ENCODE assay signal across 13 cellular contexts in genomic region chr3:132342183-132342582, GRCh38. TPM values are rescaled to one million over a fixed set of nuclear protein-coding genes. Genes with fewer than 3 reads are reported as not detected.
A peak's percentile ranks its signal among the peaks of the same experiment; 100 is the strongest.
DNase-seq lines count a peak whose midpoint lies in the region; ATAC-seq, FAIRE-seq and TF ChIP-seq lines count a peak whose summit lies in the region.
"Had no signal": no experiment of that assay in that cellular context is flagged by ENCODE, and none has a peak within 500 bp of the region (broad histone marks: within the 10 kb centered on the region; RNA-seq: fewer than 3 reads in every experiment).

No MANE protein-coding gene starts in this region.

- no peak overlapping the region for H3K4me2 ChIP-seq in HepG2 (ENCODE audit: low read depth, low read length)

- H3K9me3 Mint-ChIP-seq in Calu3 (ENCODE audit: low read depth, unreplicated experiment) = no peaks in the 10 kb centered on the region
- no peaks in the 10 kb centered on the region for H3K9me3 Mint-ChIP-seq in activated CD4-positive, alpha-beta memory T cell treated with anti-CD3 and anti-CD28 coated beads for 36 hours
- H3K9me3 Mint-ChIP-seq: activated T-cell treated with anti-CD3 and anti-CD28 coated beads, Interleukin-2, amount 50 U/mL, for 4 hours; CD8-positive, alpha-beta T cell; natural killer cell treated with Interleukin-12 subunit alpha and Interleukin-12 subunit beta and Interleukin-15 and Interleukin-18, amount 100 ng/mL, for 72 hours had no signal

- no peaks in the 10 kb centered on the region for H4K20me1 ChIP-seq in HepG2 (ENCODE audit: insufficient read depth, low read length)

- TF ChIP-seq CTCF in Calu3 (IDR thresholded peaks at IDR 0.05; ENCODE audit: unreplicated experiment) (peak; percentile 42), VCaP (conservative IDR thresholded peaks at IDR 0.05) (peak; percentile 62), HepG2 (CRISPR knock-in tag; IDR thresholded peaks at IDR 0.05) (no peak)

- no peak for FAIRE-seq in HepG2 (lab: Jason Lieb, UNC)

- 0 out of 5 replicates have a peak, but pooled peaks cover 0 to 2% of the 10 kb centered on the region in 2 experiments for H3K27me3 ChIP-seq in HepG2 (ENCODE audit: control insufficient read depth in 1 of 2, insufficient read depth in 2 of 2, low read length in 2 of 2)
- H3K27me3 ChIP-seq: adrenal gland, dorsolateral prefrontal cortex, gastrocnemius medialis had no signal

- H3K36me3 Mint-ChIP-seq in Calu3 (ENCODE audit: insufficient read depth, unreplicated experiment) = peaks cover 5% of the 10 kb centered on the region
- H3K36me3 Mint-ChIP-seq in activated CD4-positive, alpha-beta memory T cell treated with anti-CD3 and anti-CD28 coated beads for 36 hours = no peaks in the 10 kb centered on the region
- H3K36me3 Mint-ChIP-seq: CD8-positive, alpha-beta T cell; natural killer cell treated with Interleukin-12 subunit alpha and Interleukin-12 subunit beta and Interleukin-15 and Interleukin-18, amount 100 ng/mL, for 72 hours had no signal

- intact Hi-C loops in Calu3 (cut with micrococcal nuclease; ENCODE audit: unreplicated experiment) (loop anchor here (1.0 to 10.0 kb wide), 4 partner anchors 22 to 307 kb away; partner anchors contain the start of gene CPNE4), HepG2 (cut with micrococcal nuclease; ENCODE audit: unreplicated experiment) (no loop called here)
- intact Hi-C loops in activated CD4-positive, alpha-beta memory T cell treated with anti-CD3 and anti-CD28 coated beads for 36 hours (cut with micrococcal nuclease) = no loop called here

- BruUV-seq in Calu3 (replicated peaks; lab: Mats Ljungman, UMichigan) = no TSS peak
- BruUV-seq in HepG2 (replicated peaks; lab: Mats Ljungman, UMichigan) = no TSS peak

- no peaks in the 10 kb centered on the region for H3K4me1 ChIP-seq in HepG2 (ENCODE audit: insufficient read depth, low read length)

- no peaks in the 10 kb centered on the region for H3K27me3 Mint-ChIP-seq in Calu3 (ENCODE audit: unreplicated experiment)
- H3K27me3 Mint-ChIP-seq in activated CD4-positive, alpha-beta memory T cell treated with anti-CD3 and anti-CD28 coated beads for 36 hours = peaks cover 8% of the 10 kb centered on the region

- H3K27ac ChIP-seq in VCaP (peak overlapping the region; percentile 100), HepG2 (ENCODE audit: extremely low read length, insufficient read depth, low read length) (no peak overlapping the region)
- H3K27ac ChIP-seq: adrenal gland, dorsolateral prefrontal cortex, gastrocnemius medialis had no signal

- DNase-seq in Calu3 (peak; percentile 40), HT1080 (ENCODE audit: low read depth) (peak; percentile 11), left kidney (ENCODE audit: low read depth, low spot score) (peak; percentile 35), HepG2 (ENCODE audit: low spot score) (no peak), LoVo (ENCODE audit: low spot score) (no peak)
- DNase-seq in activated CD4-positive, alpha-beta memory T cell treated with anti-CD3 and anti-CD28 coated beads for 36 hours = no peak
- DNase-seq: activated T-cell treated with anti-CD3 and anti-CD28 coated beads, Interleukin-2, amount 50 U/mL, for 4 hours; CD8-positive, alpha-beta T cell; dorsolateral prefrontal cortex; gastrocnemius medialis had no signal

- H3K9ac ChIP-seq in HepG2 (ENCODE audit: insufficient read depth, low read depth, low read length) = no peak overlapping the region

- no peak for TF ChIP-seq EP300 in HepG2 (IDR thresholded peaks at IDR 0.05; ENCODE audit: low read depth in 2 of 2, low read length in 2 of 2)
- TF ChIP-seq EP300 in HepG2 (CRISPR knock-in tag; IDR thresholded peaks at IDR 0.05; ENCODE audit: borderline replicate concordance) = no peak

- in situ Hi-C loops in HepG2 (cut with HindIII; ENCODE audit: extremely low pct_ligation_motif_present, low pct_unique_long_range_greater_than_20kb) = no loop called here

- H3K4me3 Mint-ChIP-seq in Calu3 (ENCODE audit: low read depth, unreplicated experiment) = no peak overlapping the region
- no peak overlapping the region for H3K4me3 Mint-ChIP-seq in activated CD4-positive, alpha-beta memory T cell treated with anti-CD3 and anti-CD28 coated beads for 36 hours
- H3K4me3 Mint-ChIP-seq: activated T-cell treated with anti-CD3 and anti-CD28 coated beads, Interleukin-2, amount 50 U/mL, for 4 hours; CD8-positive, alpha-beta T cell; natural killer cell treated with Interleukin-12 subunit alpha and Interleukin-12 subunit beta and Interleukin-15 and Interleukin-18, amount 100 ng/mL, for 72 hours had no signal

- H3K79me2 ChIP-seq in HepG2 (ENCODE audit: insufficient read depth, low read length) = no peaks in the 10 kb centered on the region

- WGBS in HepG2 (ENCODE audit: low lambda C conversion rate) = 34% methylated on average over 5 of the region's 5 CpGs

- no peak for ATAC-seq in HepG2
- ATAC-seq: activated T-cell treated with anti-CD3 and anti-CD28 coated beads, Interleukin-2, amount 50 U/mL, for 4 hours; CD8-positive, alpha-beta T cell; gastrocnemius medialis; natural killer cell treated with Interleukin-12 subunit alpha and Interleukin-12 subunit beta and Interleukin-15 and Interleukin-18, amount 100 ng/mL, for 72 hours had no signal

- no peak for TF ChIP-seq RAD21 in HepG2 (CRISPR knock-in tag; IDR thresholded peaks at IDR 0.05)

- no peaks in the 10 kb centered on the region for H3K36me3 ChIP-seq in HepG2 (replicated peaks in 1 of 2; ENCODE audit: control insufficient read depth in 1 of 2, insufficient read depth in 2 of 2, low read length in 2 of 2)
- H3K36me3 ChIP-seq: adrenal gland, gastrocnemius medialis had no signal

- H3K27ac Mint-ChIP-seq in Calu3 (ENCODE audit: unreplicated experiment) = no peak overlapping the region
- no peak overlapping the region for H3K27ac Mint-ChIP-seq in activated CD4-positive, alpha-beta memory T cell treated with anti-CD3 and anti-CD28 coated beads for 36 hours
- H3K27ac Mint-ChIP-seq: CD8-positive, alpha-beta T cell; natural killer cell treated with Interleukin-12 subunit alpha and Interleukin-12 subunit beta and Interleukin-15 and Interleukin-18, amount 100 ng/mL, for 72 hours had no signal

- H3K4me3 ChIP-seq in HepG2 (replicated peaks in 1 of 3; ENCODE audit: insufficient read depth in 1 of 3, low read depth in 2 of 3, low read length in 3 of 3) = no peak overlapping the region
- H3K4me3 ChIP-seq: gastrocnemius medialis had no signal

- H3K9me3 ChIP-seq in HepG2 (ENCODE audit: low read length) = no peaks in the 10 kb centered on the region
- H3K9me3 ChIP-seq: adrenal gland, gastrocnemius medialis had no signal

- no peak overlapping the region for H2AFZ ChIP-seq in HepG2 (ENCODE audit: low read length)

- CTCF ChIA-PET in Calu3 (lab: Charles Lee) (interaction anchor here (0.7 to 4.2 kb wide), 16 partner anchors 21 to 304 kb away, joined by 3 to 163 read pairs (median 8); partner anchors contain the start of gene ACP3), HepG2 (lab: Yijun Ruan, JAX; ENCODE audit: low intra/inter-chr PET ratio, low total read pairs) (interaction anchor here (1.8 kb wide), 1 partner anchor 89 kb away, joined by 34 read pairs; no protein-coding TSS in a partner anchor)
- CTCF ChIA-PET in activated CD4-positive, alpha-beta memory T cell treated with anti-CD3 and anti-CD28 coated beads for 36 hours (lab: Charles Lee) = interaction anchor here (0.6 to 2.8 kb wide), 16 partner anchors 9 to 1569 kb away, joined by 3 to 30 read pairs (median 4); no protein-coding TSS in a partner anchor

- TF ChIP-seq POLR2A in HepG2 (IDR thresholded peaks at IDR 0.05; ENCODE audit: insufficient read depth in 1 of 2, low read depth in 2 of 2, low read length in 2 of 2) = no peak

- peaks cover 48% of the 10 kb centered on the region for H3K4me1 Mint-ChIP-seq in Calu3 (ENCODE audit: low read depth, unreplicated experiment)
- peaks cover 4% of the 10 kb centered on the region for H3K4me1 Mint-ChIP-seq in activated CD4-positive, alpha-beta memory T cell treated with anti-CD3 and anti-CD28 coated beads for 36 hours (ENCODE audit: low read depth)

- POLR2A ChIA-PET in activated CD4-positive, alpha-beta memory T cell treated with anti-CD3 and anti-CD28 coated beads for 36 hours (lab: Charles Lee) = no interaction called here
- POLR2A ChIA-PET in HepG2 (lab: Yijun Ruan, JAX) = no interaction called here

TF ChIP-seq in HepG2, 621 proteins besides CTCF, POLR2A, EP300 and RAD21 (continues in another document):
- TF ChIP-seq ZFP41 (CRISPR knock-in tag; IDR thresholded peaks at IDR 0.05; ENCODE audit: borderline replicate concordance) = no peak
- TF ChIP-seq NFIC (IDR thresholded peaks at IDR 0.05; ENCODE audit: low read length) = no peak

RNA-seq across cellular contexts. Expression of gene ACP3, which starts 25.0 kb away (rescaled TPM):
- total RNA-seq in Calu3 (2022) (3.8 and 5.8 TPM in 2 replicates), HepG2 (2016; rRNA removed; fragmentation: Illumina TruSeq; extraction: Trizol) (not detected in 2 replicates)
- 2.3 TPM in 1 of 2 replicates, not detected in the other for total RNA-seq in HT1080 (2014; rRNA removed; shearing (Covaris generic))
- 0.02 TPM in 2 replicates for polyA plus RNA-seq in HT1080 (2015; cell fraction: cytosol; rRNA removed)
- polyA plus RNA-seq in HT1080 (2015; cell fraction: nucleus; rRNA removed) = 0.26 TPM in 1 of 2 replicates, not detected in the other
- total RNA-seq in activated CD4-positive, alpha-beta memory T cell treated with anti-CD3 and anti-CD28 coated beads for 36 hours = not detected
- total RNA-seq in HepG2 (2016; cell fraction: cytosol; rRNA removed; fragmentation: Illumina TruSeq; extraction: Trizol; ENCODE audit: low read depth) = not detected in 2 replicates
- total RNA-seq in HepG2 (2016; cell fraction: insoluble cytoplasmic fraction; rRNA removed; fragmentation: Illumina TruSeq; extraction: Trizol) = not detected in 2 replicates
- total RNA-seq in HepG2 (2016; cell fraction: membrane; rRNA removed; fragmentation: Illumina TruSeq; extraction: Trizol) = not detected in 2 replicates
- total RNA-seq in HepG2 (2016; cell fraction: nucleus; rRNA removed; fragmentation: Illumina TruSeq; extraction: Trizol) = not detected in 2 replicates
- not detected in 2 replicates for polyA plus RNA-seq in HepG2 (2011; rRNA removed)
- polyA plus RNA-seq in HepG2 (2011; cell fraction: cytosol; rRNA removed) = not detected in 2 replicates
- polyA plus RNA-seq in HepG2 (2011; cell fraction: nucleus; rRNA removed) = not detected in 2 replicates
- polyA plus RNA-seq in HepG2 (2012) = not detected in 2 replicates
- polyA plus RNA-seq in HepG2 (2016; cell fraction: cytosol; fragmentation: Illumina TruSeq; extraction: Trizol; ENCODE audit: low read depth) = not detected in 2 replicates
- not detected in 2 replicates for polyA plus RNA-seq in HepG2 (2016; cell fraction: insoluble cytoplasmic fraction; fragmentation: Illumina TruSeq; extraction: Trizol; ENCODE audit: low read depth)
- not detected in 2 replicates for polyA plus RNA-seq in HepG2 (2016; cell fraction: membrane; fragmentation: Illumina TruSeq; extraction: Trizol; ENCODE audit: low read depth)
- polyA plus RNA-seq in HepG2 (2016; cell fraction: nucleus; fragmentation: Illumina TruSeq; extraction: Trizol; ENCODE audit: insufficient read depth, low read depth) = not detected in 2 replicates
- polyA minus RNA-seq in HepG2 (2011; rRNA and poly(A)+ RNA removed; ENCODE audit: low replicate concordance) = 9.4 TPM in 1 of 2 replicates, not detected in the other
- polyA minus RNA-seq in HepG2 (2011; cell fraction: cytosol; rRNA and poly(A)+ RNA removed) = not detected in 2 replicates
- polyA minus RNA-seq in HepG2 (2011; cell fraction: nucleus; rRNA and poly(A)+ RNA removed) = not detected in 2 replicates
- total RNA-seq: activated T-cell treated with anti-CD3 and anti-CD28 coated beads, Interleukin-2, amount 50 U/mL, for 4 hours; CD8-positive, alpha-beta T cell; natural killer cell treated with Interleukin-12 subunit alpha and Interleukin-12 subunit beta and Interleukin-15 and Interleukin-18, amount 100 ng/mL, for 72 hours had no signal

Comparison
In these comparisons a context has a peak if more than half of its experiments do, and no peak if none do; other contexts are left out.
1. DNase-seq: peak in Calu3 (single experiment), HT1080 (single experiment) and left kidney (single experiment); none in activated CD4-positive, alpha-beta memory T cell treated with anti-CD3 and anti-CD28 coated beads for 36 hours (single experiment), HepG2 (single experiment) and LoVo (single experiment).